ENCODE assay signal across 10 cellular contexts in genomic region chr1:206679738-206680211, GRCh38. TPM values are rescaled to one million over a fixed set of nuclear protein-coding genes. Genes with fewer than 3 reads are reported as not detected.
DNase-seq lines count a peak whose midpoint lies in the region; ATAC-seq lines count a peak whose summit lies in the region.
"Had no signal": no experiment of that assay in that cellular context is flagged by ENCODE, and none has a peak within 500 bp of the region (broad histone marks: within the 10 kb centered on the region; RNA-seq: fewer than 3 reads in every experiment).

No MANE protein-coding gene starts in this region.

- peak overlapping the region; percentile 56 for H3K27ac Mint-ChIP-seq in activated T-cell treated with anti-CD3 and anti-CD28 coated beads, Interleukin-2, amount 50 U/mL, for 24 hours
- H3K27ac Mint-ChIP-seq in stimulated activated naive CD8-positive, alpha-beta T cell treated with anti-CD3 and anti-CD28 coated beads, Interleukin-15, Interleukin-2, amounts not matched to agents 100 ng/mL and 50 ng/mL, for 24 hours: peak overlapping the region; percentile 88

- H2BK15ac ChIP-seq in mesendoderm (replicated peaks; ENCODE audit: low read depth): no peak overlapping the region

- no peak overlapping the region for H3K4me3 ChIP-seq in mesendoderm (ENCODE audit: low read length)
- H3K4me3 ChIP-seq: tibial nerve had no signal

- no peak overlapping the region for H3K18ac ChIP-seq in mesendoderm (ENCODE audit: low read length)

- H3K27me3 Mint-ChIP-seq in activated T-cell treated with anti-CD3 and anti-CD28 coated beads, Interleukin-2, amount 50 U/mL, for 24 hours: peaks cover 2% of the 10 kb centered on the region
- H3K27me3 Mint-ChIP-seq in stimulated activated naive CD8-positive, alpha-beta T cell treated with anti-CD3 and anti-CD28 coated beads, Interleukin-15, Interleukin-2, amounts not matched to agents 100 ng/mL and 50 ng/mL, for 24 hours: peaks cover 3% of the 10 kb centered on the region

- WGBS in mesendoderm (ENCODE audit: extremely low coverage, insufficient coverage, low lambda C conversion rate): no CpG with 5 or more reads among the region's 5 CpGs

- no peaks in the 10 kb centered on the region for H3K27me3 ChIP-seq in mesendoderm (ENCODE audit: insufficient read depth, low read length, poor library complexity)

- no peaks in the 10 kb centered on the region for H3K9me3 Mint-ChIP-seq in activated T-cell treated with anti-CD3 and anti-CD28 coated beads, Interleukin-2, amount 50 U/mL, for 24 hours
- H3K9me3 Mint-ChIP-seq in stimulated activated naive CD8-positive, alpha-beta T cell treated with anti-CD3 and anti-CD28 coated beads, Interleukin-15, Interleukin-2, amounts not matched to agents 100 ng/mL and 50 ng/mL, for 24 hours: no peaks in the 10 kb centered on the region

- no peak overlapping the region for H3K4ac ChIP-seq in mesendoderm (ENCODE audit: low read depth, low read length)

- H3K79me1 ChIP-seq in mesendoderm (ENCODE audit: low read length): no peaks in the 10 kb centered on the region

- H3K23ac ChIP-seq in mesendoderm (ENCODE audit: low read length): no peak overlapping the region

- H3K36me3 ChIP-seq in mesendoderm (ENCODE audit: control insufficient read depth, insufficient read depth, low read length): no peaks in the 10 kb centered on the region
- H3K36me3 ChIP-seq: tibial nerve had no signal

- peak; percentile 73 for ATAC-seq in HG02973 (IDR thresholded peaks at IDR 0.05; ENCODE audit: unreplicated experiment)

- no peak overlapping the region for H2BK5ac ChIP-seq in mesendoderm (ENCODE audit: low read length)

- DNase-seq in activated T-cell treated with anti-CD3 and anti-CD28 coated beads, Interleukin-2, amount 50 U/mL, for 24 hours: peak; percentile 31
- DNase-seq in activated T-cell treated with anti-CD3 and anti-CD28 coated beads, Interleukin-2, amount 50 U/mL, for 48 hours: no peak
- DNase-seq in OCI-M1 (lab: John Stamatoyannopoulos, UW) (peak; percentile 46), NCI-H1092 treated with DMSO at 0.1 percent for 48 hours (lab: John Stamatoyannopoulos, UW) (no peak), mesendoderm (no peak)
- no peak for DNase-seq in stimulated activated naive CD4-positive, alpha-beta T cell treated with Interleukin-2 at 50 U/mL for 16 hours (lab: John Stamatoyannopoulos, UW)
- DNase-seq: activated CD4-positive, alpha-beta T cell treated with anti-CD3 and anti-CD28 coated beads, Interleukin-2, amount 50 U/mL, for 1 hour had no signal

- no peak overlapping the region for H3K9ac ChIP-seq in mesendoderm (ENCODE audit: low read length)

- H3K36me3 Mint-ChIP-seq in activated T-cell treated with anti-CD3 and anti-CD28 coated beads, Interleukin-2, amount 50 U/mL, for 24 hours (ENCODE audit: low read depth): no peaks in the 10 kb centered on the region
- no peaks in the 10 kb centered on the region for H3K36me3 Mint-ChIP-seq in stimulated activated naive CD8-positive, alpha-beta T cell treated with anti-CD3 and anti-CD28 coated beads, Interleukin-15, Interleukin-2, amounts not matched to agents 100 ng/mL and 50 ng/mL, for 24 hours (ENCODE audit: low read depth)

- H3K79me2 ChIP-seq in mesendoderm (ENCODE audit: control insufficient read depth, insufficient read depth, low read length): no peaks in the 10 kb centered on the region

- H3K27ac ChIP-seq in mesendoderm (ENCODE audit: low read depth, low read length): no peak overlapping the region
- H3K27ac ChIP-seq: tibial nerve had no signal

- H3K4me2 ChIP-seq in mesendoderm (ENCODE audit: low read length): no peak overlapping the region

- no peak overlapping the region for H4K5ac ChIP-seq in mesendoderm (ENCODE audit: low read length)

- H2AK5ac ChIP-seq in mesendoderm (ENCODE audit: low read length): no peak overlapping the region

- peaks cover 53% of the 10 kb centered on the region for H3K4me1 Mint-ChIP-seq in activated T-cell treated with anti-CD3 and anti-CD28 coated beads, Interleukin-2, amount 50 U/mL, for 24 hours (ENCODE audit: low read depth)
- peaks cover 67% of the 10 kb centered on the region for H3K4me1 Mint-ChIP-seq in stimulated activated naive CD8-positive, alpha-beta T cell treated with anti-CD3 and anti-CD28 coated beads, Interleukin-15, Interleukin-2, amounts not matched to agents 100 ng/mL and 50 ng/mL, for 24 hours (ENCODE audit: low read depth)

- H2BK120ac ChIP-seq in mesendoderm (ENCODE audit: low read depth, low read length): no peak overlapping the region

- H3K4me1 ChIP-seq in mesendoderm (ENCODE audit: control insufficient read depth, low read depth, low read length): peaks cover 2% of the 10 kb centered on the region

- H3K4me3 Mint-ChIP-seq in activated T-cell treated with anti-CD3 and anti-CD28 coated beads, Interleukin-2, amount 50 U/mL, for 24 hours: peak overlapping the region; percentile 13
- peak overlapping the region; percentile 56 for H3K4me3 Mint-ChIP-seq in stimulated activated naive CD8-positive, alpha-beta T cell treated with anti-CD3 and anti-CD28 coated beads, Interleukin-15, Interleukin-2, amounts not matched to agents 100 ng/mL and 50 ng/mL, for 24 hours

- H3K56ac ChIP-seq in mesendoderm (ENCODE audit: low read length): no peak overlapping the region

- H4K8ac ChIP-seq in mesendoderm (ENCODE audit: low read depth, low read length): no peak overlapping the region

RNA-seq across cellular contexts. Expression of gene MAPKAPK2, which starts 4.9 kb away (rescaled TPM):
- 32.5 TPM for polyA plus RNA-seq in mesendoderm (2013, experiment 1 of 2)
- 32.5 TPM for polyA plus RNA-seq in mesendoderm (2013, experiment 2 of 2)

RNA-seq across cellular contexts. Expression of gene DYRK3, which starts 44.4 kb away (rescaled TPM):
- 4.9 TPM for polyA plus RNA-seq in mesendoderm (2013, experiment 1 of 2)
- polyA plus RNA-seq in mesendoderm (2013, experiment 2 of 2): 5.1 TPM

Comparison
In these comparisons a context has a peak if more than half of its experiments do, and no peak if none do; other contexts are left out.
1. DNase-seq: peak in activated T-cell treated with anti-CD3 and anti-CD28 coated beads, Interleukin-2, amount 50 U/mL, for 24 hours (single experiment) and OCI-M1 (single experiment); none in activated T-cell treated with anti-CD3 and anti-CD28 coated beads, Interleukin-2, amount 50 U/mL, for 48 hours (0 of 2), NCI-H1092 treated with DMSO at 0.1 percent for 48 hours (single experiment), stimulated activated naive CD4-positive, alpha-beta T cell treated with Interleukin-2 at 50 U/mL for 16 hours (single experiment) and mesendoderm (single experiment).